10 cellular contexts compared by ENCODE assay signal in the genomic region with DNA sequence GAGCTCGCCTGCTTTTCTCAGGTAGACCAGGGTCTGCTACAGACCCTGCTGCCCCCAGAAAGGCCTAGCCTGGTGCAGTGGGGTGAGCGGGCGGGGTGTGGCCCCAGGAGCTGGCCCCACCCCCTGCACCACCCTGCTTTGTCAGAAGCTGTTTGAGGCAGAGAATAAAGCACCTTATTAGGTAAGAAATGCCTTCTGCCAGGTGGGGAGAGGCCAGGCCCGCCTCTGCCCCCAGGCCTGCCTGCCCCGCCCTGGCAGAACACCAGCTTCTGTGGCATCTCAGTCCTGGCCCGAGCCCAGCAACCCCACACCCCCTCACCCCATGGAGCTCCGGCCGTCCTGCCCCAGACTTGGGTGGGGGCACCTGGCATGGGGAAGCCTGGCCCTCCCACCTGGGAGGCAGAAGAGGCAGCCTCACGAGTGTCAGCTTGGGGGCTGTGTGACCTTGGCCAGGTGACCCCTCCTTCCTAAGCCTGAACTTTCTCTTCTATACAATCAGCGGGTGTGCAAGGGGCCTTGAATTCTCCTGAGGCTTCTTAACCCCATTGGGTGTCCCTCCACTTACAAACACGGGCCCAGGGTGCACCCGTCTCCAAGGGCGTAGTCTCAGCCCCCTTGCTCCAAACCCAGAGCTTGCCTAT. TPM values are rescaled to one million over a fixed set of nuclear protein-coding genes. Genes with fewer than 3 reads are reported as not detected.
A peak's percentile ranks its signal among the peaks of the same experiment; 100 is the strongest.
DNase-seq lines count a peak whose midpoint lies in the region; ATAC-seq, FAIRE-seq and TF ChIP-seq lines count a peak whose summit lies in the region.
"Had no signal": no experiment of that assay in that cellular context is flagged by ENCODE, and none has a peak within 500 bp of the region (broad histone marks: within the 10 kb centered on the region; RNA-seq: fewer than 3 reads in every experiment).

No MANE protein-coding gene starts in this region.

- H3K27ac ChIP-seq in epithelial cell of prostate = peak overlapping the region; percentile 100
- peak overlapping the region; percentile 67 to 88 (median 82) for H3K27ac ChIP-seq in pancreas

- H3K36me3 ChIP-seq in pancreas = no peaks in the 10 kb centered on the region

- no peaks in the 10 kb centered on the region for H3K9me3 ChIP-seq in pancreas

- no peak for TF ChIP-seq CTCF in pancreas (IDR thresholded peaks at IDR 0.05)

- 62 to 75% methylated on average over 13 of the region's 13 CpGs for WGBS in pancreas, 2 donors

- intact Hi-C loops in pancreas (cut with DNase I) = loop anchor here in 1 of 3 donors (5.0 to 10.0 kb wide), 2 partner anchors 719 to 836 kb away; no protein-coding TSS in a partner anchor

- ATAC-seq in pancreas (peak; percentile 40 to 65 (median 60)), GM18520 (IDR thresholded peaks at IDR 0.05; ENCODE audit: unreplicated experiment) (no peak)
- ATAC-seq: stimulated activated naive CD8-positive, alpha-beta T cell treated with anti-CD3 and anti-CD28 coated beads, Interleukin-15, amount 100 ng/mL, for 72 hours had no signal

- no peak overlapping the region for H3K4me3 ChIP-seq in pancreas

- FAIRE-seq in pancreas (lab: Jason Lieb, UNC) = no peak

- DNase-seq in Caki2 (ENCODE audit: low read depth) (peak; percentile 88), M059J (ENCODE audit: low read depth) (peak; percentile 90), epithelial cell of prostate (ENCODE audit: low read depth, low spot score) (peak; percentile 89), pancreas (peak in 5 of 6 donors; percentile 54 to 85 (median 76)), GF-D8 (lab: John Stamatoyannopoulos, UW) (no peak), Ammon's horn (ENCODE audit: low spot score) (no peak)
- DNase-seq in activated T-cell treated with anti-CD3 and anti-CD28 coated beads, Interleukin-2, amount 50 U/mL, for 48 hours = no peak
- DNase-seq: KG1; stimulated activated naive CD8-positive, alpha-beta T cell treated with anti-CD3 and anti-CD28 coated beads, Interleukin-15, amount 100 ng/mL, for 72 hours had no signal

- peaks cover 0 to 6% (median 3%) of the 10 kb centered on the region in 3 donors for H3K4me1 ChIP-seq in pancreas

- no peaks in the 10 kb centered on the region for H3K27me3 ChIP-seq in pancreas

- in situ Hi-C loops in Caki2 (cut with HindIII; ENCODE audit: low pct_unique_long_range_greater_than_20kb, low sequenced_read_pairs) = no loop called here

RNA-seq across cellular contexts. Expression of a gene that starts 43.2 kb away (rescaled TPM):
- 31.6 and 33.0 TPM in 2 replicates for total RNA-seq in Caki2 (2014; rRNA removed; shearing (Covaris generic); ENCODE audit: low replicate concordance)
- 36.6 and 52.7 TPM in 2 replicates for total RNA-seq in M059J (2014; rRNA removed; shearing (Covaris generic))
- 10 to 100 TPM in 3 of 6 donors, 1 to 10 TPM in 3; 4.8 to 18.3 (median 9.0) TPM for total RNA-seq in pancreas
- 1 to 10 TPM; 8.1 to 9.1 TPM for polyA plus RNA-seq in pancreas

Comparison
In these comparisons a context has a peak if more than half of its experiments do, and no peak if none do; other contexts are left out.
1. DNase-seq: peak in Caki2 (single experiment), M059J (single experiment), epithelial cell of prostate (single experiment) and pancreas (5 of 6); none in GF-D8 (single experiment), activated T-cell treated with anti-CD3 and anti-CD28 coated beads, Interleukin-2, amount 50 U/mL, for 48 hours (0 of 2) and Ammon's horn (single experiment).